In the genomic region with DNA sequence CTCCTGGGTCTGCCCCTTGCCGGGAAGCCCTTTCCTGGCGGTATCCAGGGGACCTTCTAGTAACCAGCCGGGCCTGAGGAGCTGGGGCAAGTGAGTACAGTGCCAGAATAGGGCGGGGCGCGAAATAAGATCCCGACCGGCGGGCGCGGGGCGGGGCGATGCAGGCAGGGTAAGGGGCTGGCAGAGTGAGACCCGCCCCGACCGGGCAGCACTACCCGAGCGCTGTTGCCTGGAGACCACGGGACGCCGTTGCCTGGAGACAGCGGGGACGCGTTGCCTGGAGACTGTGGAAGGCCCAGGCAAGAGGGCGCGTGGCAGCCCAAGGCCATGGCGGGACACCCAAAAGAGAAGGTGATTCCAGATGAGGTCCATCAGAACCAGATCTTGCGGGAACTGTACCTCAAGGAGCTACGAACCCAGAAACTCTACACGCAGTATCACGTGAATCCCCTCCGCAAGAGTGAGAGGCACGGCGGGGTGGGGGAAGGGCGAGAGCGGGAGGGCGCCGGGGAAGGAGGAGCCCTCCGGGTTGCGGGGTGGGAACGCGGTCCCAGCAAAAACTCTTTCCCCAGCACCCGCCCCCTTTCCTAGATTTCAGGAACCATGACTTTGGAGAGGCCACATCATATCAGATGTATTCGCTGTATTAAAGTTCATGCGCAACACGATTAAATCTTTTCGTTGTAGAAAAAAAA, we compare ENCODE assay signal across 8 cellular contexts. TPM values are rescaled to one million over a fixed set of nuclear protein-coding genes. Genes with fewer than 3 reads are reported as not detected.
DNase-seq lines count a peak whose midpoint lies in the region; ATAC-seq and TF ChIP-seq lines count a peak whose summit lies in the region.

No MANE protein-coding gene starts in this region.

- intact Hi-C loops in activated B cell treated with CpG ODN at 0.5 μM for 24 hours (cut with micrococcal nuclease) = no loop called here
- intact Hi-C loops in lower lobe of right lung (cut with DNase I) = no loop called here

- no peaks in the 10 kb centered on the region for H3K36me3 ChIP-seq in endocrine pancreas (ENCODE audit: control insufficient read depth, insufficient read depth, low read length)
- H3K36me3 ChIP-seq in lower lobe of right lung = no peaks in the 10 kb centered on the region

- POLR2A ChIA-PET in activated B cell treated with CpG ODN at 0.5 μM for 24 hours (lab: Charles Lee) = no interaction called here

- H3K4me1 ChIP-seq in endocrine pancreas (ENCODE audit: control insufficient read depth, insufficient read depth, low read length) (no peaks in the 10 kb centered on the region), lower lobe of right lung (peaks cover 10% of the 10 kb centered on the region)

- no peak for TF ChIP-seq CTCF in activated B cell treated with CpG ODN at 0.5 μM for 24 hours (IDR thresholded peaks at IDR 0.05)
- no peak for TF ChIP-seq CTCF in lower lobe of right lung (IDR thresholded peaks at IDR 0.05)

- peaks cover 3% of the 10 kb centered on the region for H3K27me3 ChIP-seq in endocrine pancreas (ENCODE audit: control insufficient read depth, insufficient read depth, low read length)
- H3K27me3 ChIP-seq in lower lobe of right lung (ENCODE audit: low read depth) = peaks cover 20% of the 10 kb centered on the region

- peak; percentile 88 for DNase-seq in Daoy (ENCODE audit: low read depth)
- DNase-seq in NCI-H187 treated with DMSO at 0.1 percent for 48 hours (lab: John Stamatoyannopoulos, UW) = peak; percentile 64
- DNase-seq in activated B cell treated with CpG ODN at 0.5 μM for 24 hours = peak; percentile 17
- DNase-seq in lower lobe of right lung = peak; percentile 86
- DNase-seq in stimulated activated CD4-positive, alpha-beta T cell treated with anti-CD3 and anti-CD28 coated beads, Interleukin-4, amount 100 ng/mL, for 4 hours = peak; percentile 19 to 25

- CTCF ChIA-PET in activated B cell treated with CpG ODN at 0.5 μM for 24 hours (lab: Charles Lee) = no interaction called here

- H3K4me1 Mint-ChIP-seq in activated B cell treated with CpG ODN at 0.5 μM for 24 hours = no peaks in the 10 kb centered on the region

- no peak overlapping the region for H3K9ac ChIP-seq in endocrine pancreas (ENCODE audit: control insufficient read depth, insufficient read depth, low read length)

- H3K9me3 ChIP-seq in endocrine pancreas (ENCODE audit: control insufficient read depth, low read length) = no peaks in the 10 kb centered on the region
- H3K9me3 ChIP-seq in lower lobe of right lung = no peaks in the 10 kb centered on the region

- ATAC-seq in activated B cell treated with CpG ODN at 0.5 μM for 24 hours (ENCODE audit: low read depth) = peak; percentile 34
- peak; percentile 93 to 96 for ATAC-seq in lower lobe of right lung
- no peak for ATAC-seq in HG03095 (IDR thresholded peaks at IDR 0.05; ENCODE audit: unreplicated experiment)
- ATAC-seq in HG02973 (IDR thresholded peaks at IDR 0.05; ENCODE audit: unreplicated experiment) = no peak

- H3K4me3 ChIP-seq in endocrine pancreas (ENCODE audit: control insufficient read depth, insufficient read depth, low read length) (peak overlapping the region; percentile 47), lower lobe of right lung (peak overlapping the region; percentile 39)

- no peak overlapping the region for H3K27ac Mint-ChIP-seq in activated B cell treated with CpG ODN at 0.5 μM for 24 hours

- peaks cover 67% of the 10 kb centered on the region for H3K27me3 Mint-ChIP-seq in activated B cell treated with CpG ODN at 0.5 μM for 24 hours

- H3K4me3 Mint-ChIP-seq in activated B cell treated with CpG ODN at 0.5 μM for 24 hours = no peak overlapping the region

- H3K9me3 Mint-ChIP-seq in activated B cell treated with CpG ODN at 0.5 μM for 24 hours = no peaks in the 10 kb centered on the region

- H3K36me3 Mint-ChIP-seq in activated B cell treated with CpG ODN at 0.5 μM for 24 hours (ENCODE audit: low read depth) = no peaks in the 10 kb centered on the region

- H3K27ac ChIP-seq in lower lobe of right lung = no peak overlapping the region

RNA-seq across cellular contexts. Expression of a gene that starts 24.3 kb away (rescaled TPM):
- total RNA-seq in Daoy (2014; rRNA removed; shearing (Covaris generic)) = 464 and 610 TPM in 2 replicates
- total RNA-seq in activated B cell treated with CpG ODN at 0.5 μM for 24 hours (59.9 and 61.8 TPM in 2 replicates), lower lobe of right lung (29.3 TPM)

RNA-seq across cellular contexts. Expression of a gene that starts 24.4 kb away (rescaled TPM):
- total RNA-seq in Daoy (2014; rRNA removed; shearing (Covaris generic)) = 0.51 TPM in 1 of 2 replicates, not detected in the other
- 0.93 TPM in 1 of 2 replicates, not detected in the other for total RNA-seq in activated B cell treated with CpG ODN at 0.5 μM for 24 hours
- 4.1 TPM for total RNA-seq in lower lobe of right lung

Comparison
In these comparisons a context has a peak if more than half of its experiments do, and no peak if none do; other contexts are left out.
1. DNase-seq: peak in every context shown above with its lines; median percentile 88 in Daoy; 86 in lower lobe of right lung; 64 in NCI-H187 treated with DMSO at 0.1 percent for 48 hours; 22 in stimulated activated CD4-positive, alpha-beta T cell treated with anti-CD3 and anti-CD28 coated beads, Interleukin-4, amount 100 ng/mL, for 4 hours; 17 in activated B cell treated with CpG ODN at 0.5 μM for 24 hours.
2. ATAC-seq: peak in activated B cell treated with CpG ODN at 0.5 μM for 24 hours (single experiment) and lower lobe of right lung (2 of 2); none in HG03095 (single experiment) and HG02973 (single experiment).